8 cellular contexts compared by ENCODE assay signal in the genomic region with DNA sequence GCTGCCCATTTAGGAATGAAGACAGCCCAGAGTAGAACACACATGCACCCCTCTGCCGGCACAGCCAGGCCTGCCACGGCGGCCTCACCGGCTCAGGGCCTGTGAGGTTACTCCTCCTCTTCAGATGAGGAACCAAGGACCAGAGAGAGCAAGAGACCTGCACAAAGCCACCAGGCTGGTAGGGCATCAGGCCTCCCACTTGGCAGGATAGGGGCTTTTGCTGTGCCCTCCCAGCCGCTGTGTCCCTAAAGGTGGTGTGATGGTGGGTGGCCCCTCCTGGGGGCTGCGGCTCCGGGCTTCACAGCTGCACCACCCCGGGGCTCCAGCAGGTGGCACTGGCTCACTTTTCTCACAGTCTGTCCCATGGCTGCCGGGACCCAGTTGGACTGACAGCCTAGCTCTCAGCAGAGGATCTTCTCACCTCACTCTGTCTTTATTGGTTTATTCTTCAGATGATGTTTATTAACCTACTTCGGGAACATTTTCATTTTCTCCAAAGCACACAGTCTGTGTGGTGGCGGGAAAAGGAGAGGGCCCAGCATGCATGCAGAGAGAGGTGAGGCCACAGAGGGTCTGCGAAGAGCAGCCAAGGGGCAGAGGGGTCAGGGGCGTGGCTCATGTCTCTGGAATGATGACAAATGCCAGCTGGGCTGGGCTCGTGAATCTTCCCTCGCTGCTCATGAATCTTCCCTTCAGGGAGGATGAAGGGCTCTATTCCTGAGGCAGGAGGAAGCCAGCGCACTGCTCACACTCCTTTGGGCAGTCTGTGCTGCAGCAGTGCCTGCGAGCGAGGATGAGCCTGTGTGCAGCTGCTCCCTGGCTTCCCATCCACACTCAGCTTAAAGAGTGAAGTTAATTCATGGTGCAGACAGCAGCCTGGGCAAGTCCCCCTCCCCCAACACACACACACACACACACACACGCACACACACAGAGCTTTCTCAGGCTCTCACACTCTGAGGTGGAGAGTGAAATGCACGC.
DNase-seq lines count a peak whose midpoint lies in the region; ATAC-seq and TF ChIP-seq lines count a peak whose summit lies in the region.

No MANE protein-coding gene starts in this region.

- peak; percentile 81 for ATAC-seq in mucosa of descending colon

- H3K9ac ChIP-seq in GM23248: no peak overlapping the region

- H3K4me1 ChIP-seq in GM23248 (ENCODE audit: insufficient read depth) (peaks cover 4% of the 10 kb centered on the region; the same call in 1 of the 2 replicates), mucosa of descending colon (ENCODE audit: low read depth) (no peaks in the 10 kb centered on the region)

- no peaks in the 10 kb centered on the region for H4K20me1 ChIP-seq in GM23248 (ENCODE audit: insufficient read depth)

- H3K4me2 ChIP-seq in GM23248 (ENCODE audit: unreplicated experiment): peak overlapping the region; percentile 36

- peak; percentile 78 for DNase-seq in Ammon's horn (ENCODE audit: low spot score)
- DNase-seq in GM23248: peak; percentile 78
- DNase-seq in NCI-H524 treated with DMSO at 0.1 percent for 48 hours (lab: John Stamatoyannopoulos, UW): peak; percentile 48
- DNase-seq in activated CD8-positive, alpha-beta memory T cell treated with anti-CD3 and anti-CD28 coated beads for 48 hours (ENCODE audit: low read depth in 2 of 3, low spot score in 2 of 3): peak; percentile 25 to 56 (median 40)
- DNase-seq in epidermal melanocyte (ENCODE audit: insufficient read length, low spot score): peak; percentile 84
- DNase-seq in mucosa of descending colon: peak in 2 of 3 donors; percentile 74 to 78
- DNase-seq in stimulated activated CD8-positive, alpha-beta memory T cell treated with anti-CD3 and anti-CD28 coated beads, Interleukin-2, amount 100 ng/mL, for 48 hours (ENCODE audit: low read depth in 2 of 2): peak; percentile 56 to 61
- DNase-seq in NCI-H1048 (lab: John Stamatoyannopoulos, UW): no peak

- 41 to 45% methylated on average over 18 to 19 of the region's 20 CpGs for WGBS in GM23248 (ENCODE audit: low coverage in 1 of 2, low lambda C conversion rate in 2 of 2, missing lambda C conversion rate in 2 of 2), 2 experiments

- H3K9me3 ChIP-seq in GM23248 (ENCODE audit: low read depth) (no peaks in the 10 kb centered on the region), mucosa of descending colon (no peaks in the 10 kb centered on the region)

- H3F3A ChIP-seq in GM23248 (ENCODE audit: insufficient read depth): no peaks in the 10 kb centered on the region

- H3K27ac ChIP-seq in GM23248: no peak overlapping the region

- H3K4me3 ChIP-seq in GM23248: no peak overlapping the region
- no peak overlapping the region for H3K4me3 ChIP-seq in mucosa of descending colon

- H3K27me3 ChIP-seq in GM23248 (replicated peaks; ENCODE audit: insufficient read depth): no peaks in the 10 kb centered on the region

- no peaks in the 10 kb centered on the region for H3K9me2 ChIP-seq in GM23248 (ENCODE audit: insufficient read depth)

- intact Hi-C loops in mucosa of descending colon (cut with DNase I, micrococcal nuclease): loop anchor here (5.0 to 10.0 kb wide), 2 partner anchors 572 to 575 kb away; no protein-coding TSS in a partner anchor

- H3K79me2 ChIP-seq in GM23248 (ENCODE audit: insufficient read depth): no peaks in the 10 kb centered on the region

- H3K36me3 ChIP-seq in GM23248 (ENCODE audit: low read depth) (no peaks in the 10 kb centered on the region), mucosa of descending colon (ENCODE audit: low read depth) (no peaks in the 10 kb centered on the region)

- TF ChIP-seq CTCF in mucosa of descending colon (IDR thresholded peaks at IDR 0.05): peak; percentile 95

- no peak overlapping the region for H2AFZ ChIP-seq in GM23248

- in situ Hi-C loops in GM23248 (cut with MboI): loop anchor here (10.0 kb wide), 1 partner anchor 805 kb away; no protein-coding TSS in a partner anchor
